ENCODE assay signal across 26 cellular contexts in genomic region chr11:80393210-80393609, GRCh38.
DNase-seq lines count a peak whose midpoint lies in the region; ATAC-seq, FAIRE-seq and TF ChIP-seq lines count a peak whose summit lies in the region.
"Had no signal": no experiment of that assay in that cellular context is flagged by ENCODE, and none has a peak within 500 bp of the region (broad histone marks: within the 10 kb centered on the region; RNA-seq: fewer than 3 reads in every experiment).

No MANE protein-coding gene starts in this region.

- H3K4me1 ChIP-seq in GM12878 (ENCODE audit: control insufficient read depth, insufficient read depth, low read length): no peaks in the 10 kb centered on the region
- H3K4me1 ChIP-seq: BE2C, BLaER1 had no signal

- TF ChIP-seq EP300 in GM12878 (IDR thresholded peaks at IDR 0.05; ENCODE audit: borderline replicate concordance in 1 of 2, control insufficient read depth in 1 of 2, low read depth in 2 of 2, low read length in 2 of 2) (no peak), neural cell (conservative IDR thresholded peaks at IDR 0.05; ENCODE audit: poor library complexity, severe bottlenecking) (peak; percentile 60)

- ATAC-seq in GM12878 (no peak), left colon (peak; percentile 79), HG03469 (IDR thresholded peaks at IDR 0.05; ENCODE audit: unreplicated experiment) (no peak)

- H2AFZ ChIP-seq in GM12878 (ENCODE audit: control insufficient read depth, low read depth, low read length) (no peak overlapping the region), neural cell (ENCODE audit: low read depth, low read length) (no peak overlapping the region)

- H3K4me2 ChIP-seq in GM12878 (ENCODE audit: control insufficient read depth, insufficient read depth): no peak overlapping the region
- no peak overlapping the region for H3K4me2 ChIP-seq in neural cell (ENCODE audit: low read length)
- H3K4me2 ChIP-seq: BLaER1 had no signal

- intact Hi-C loops in GM12878 (cut with micrococcal nuclease; ENCODE audit: unreplicated experiment): no loop called here
- intact Hi-C loops in left colon (cut with DNase I, micrococcal nuclease): no loop called here

- no peaks in the 10 kb centered on the region for H3F3A ChIP-seq in neural cell (ENCODE audit: insufficient read depth, low read length, poor library complexity, severe bottlenecking)

- TF ChIP-seq POLR2A in GM12878 (IDR thresholded peaks at IDR 0.05; ENCODE audit: low read depth, low read length): no peak

- RAD21 ChIA-PET in GM12878 (lab: Charles Lee; ENCODE audit: unreplicated experiment): no interaction called here

- H3K9me3 ChIP-seq in GM12878 (replicated peaks; ENCODE audit: control insufficient read depth, insufficient read depth, low read length): no peaks in the 10 kb centered on the region
- no peaks in the 10 kb centered on the region for H3K9me3 ChIP-seq in neural cell (ENCODE audit: low read length)
- H3K9me3 ChIP-seq: BE2C, BLaER1 had no signal

- no peak overlapping the region for H3K9ac ChIP-seq in GM12878 (ENCODE audit: control insufficient read depth, insufficient read depth, low read length)
- no peak overlapping the region for H3K9ac ChIP-seq in neural cell (ENCODE audit: low read length)
- H3K9ac ChIP-seq: BLaER1 had no signal

- no peak overlapping the region for H3K4me3 ChIP-seq in GM12878
- no peak overlapping the region for H3K4me3 ChIP-seq in neural cell (ENCODE audit: low read length)
- H3K4me3 ChIP-seq: BLaER1 had no signal

- H3K36me3 ChIP-seq in GM12878 (ENCODE audit: control insufficient read depth in 2 of 2, insufficient read depth in 2 of 2, low read length in 1 of 2) (no peaks in the 10 kb centered on the region), neural cell (ENCODE audit: insufficient read depth, low read length) (no peaks in the 10 kb centered on the region)
- H3K36me3 ChIP-seq: BE2C, BLaER1 had no signal

- no peaks in the 10 kb centered on the region for H3K9me2 ChIP-seq in neural cell (ENCODE audit: insufficient read depth, low read length)

- WGBS in GM12878 (ENCODE audit: insufficient coverage, insufficient replicate concordance, low lambda C conversion rate, missing lambda C conversion rate): 26% methylated on average over 3 of the region's 3 CpGs

- in situ Hi-C loops in GM12878 (cut with MboI): no loop called here

- H4K20me1 ChIP-seq in GM12878 (ENCODE audit: control insufficient read depth, insufficient read depth) (no peaks in the 10 kb centered on the region), neural cell (ENCODE audit: insufficient read depth) (no peaks in the 10 kb centered on the region)
- H4K20me1 ChIP-seq: BLaER1 had no signal

- no TSS peak for BruUV-seq in GM12878 (replicated peaks; lab: Mats Ljungman, UMichigan)

- H3K79me2 ChIP-seq in GM12878 (ENCODE audit: control insufficient read depth, insufficient read depth, low read length) (no peaks in the 10 kb centered on the region), neural cell (replicated peaks; ENCODE audit: insufficient read depth, low read length) (no peaks in the 10 kb centered on the region)

- POLR2A ChIA-PET in HEK293T (lab: Yijun Ruan, JAX) (no interaction called here), GM12878 (lab: Charles Lee) (no interaction called here)

- DNase-seq in HEK293T (ENCODE audit: extremely low spot score) (no peak), GM12878 (ENCODE audit: low read depth, low spot score) (no peak), left colon (no peak), SIG-M5 treated with dmso at 0.1 percent for 504 hours (lab: John Stamatoyannopoulos, UW; ENCODE audit: unreplicated experiment) (no peak), NCI-H510A (lab: John Stamatoyannopoulos, UW) (no peak), NCI-H526 treated with DMSO at 0.1 percent for 48 hours (lab: John Stamatoyannopoulos, UW) (no peak)
- DNase-seq: 8988T; ACHN; BE2C; C1 segment of cervical spinal cord; CD4-positive, alpha-beta memory T cell; CD4-positive, CD25-positive, alpha-beta regulatory T cell; CD8-positive, alpha-beta memory T cell; COR-L47; DMS 273 treated with DMSO at 0.1 percent for 48 hours; DMS153; DMS79; DND-41; EL; GDM1 had no signal

- SMC1A ChIA-PET in GM12878 (lab: Charles Lee; ENCODE audit: uncharacterized antibody, unreplicated experiment): no interaction called here

- FAIRE-seq in GM12878 (lab: Jason Lieb, UNC): no peak
- FAIRE-seq: A204.1, GM12891, GM19239 had no signal

- TF ChIP-seq CTCF in GM12878 (IDR thresholded peaks at IDR 0.05 in 2 of 3, conservative IDR thresholded peaks at IDR 0.05 in 1 of 3; ENCODE audit: control insufficient read depth in 2 of 3, extremely low read depth in 1 of 3, insufficient read depth in 1 of 3, low read depth in 3 of 3, low read length in 3 of 3) (no peak), neural cell (IDR thresholded peaks at IDR 0.05; ENCODE audit: poor library complexity, severe bottlenecking) (no peak)

- CTCF ChIA-PET in HEK293T (lab: Yijun Ruan, JAX): no interaction called here
- CTCF ChIA-PET in GM12878 (lab: Yijun Ruan, JAX): no interaction called here

- H3K27ac ChIP-seq in GM12878 (ENCODE audit: control insufficient read depth, insufficient read depth) (no peak overlapping the region), neural cell (ENCODE audit: low read length) (no peak overlapping the region)
- H3K27ac ChIP-seq: BLaER1 had no signal

- H3K27me3 ChIP-seq in GM12878 (replicated peaks in 1 of 2; ENCODE audit: control insufficient read depth in 2 of 2, insufficient read depth in 2 of 2, low read length in 1 of 2): no peaks in the 10 kb centered on the region
- H3K27me3 ChIP-seq in neural cell (ENCODE audit: insufficient read depth, low read depth, low read length): no peaks in the 10 kb centered on the region
- H3K27me3 ChIP-seq: BE2C, BLaER1 had no signal

- TF ChIP-seq RAD21 in GM12878 (IDR thresholded peaks at IDR 0.05; ENCODE audit: insufficient read depth, low read depth, low read length) (no peak), neural cell (conservative IDR thresholded peaks at IDR 0.05) (no peak)

TF ChIP-seq in HEK293T, 16 proteins besides CTCF, POLR2A, EP300 and RAD21:
- TF ChIP-seq SP1 (IDR thresholded peaks at IDR 0.05): no peak
- TF ChIP-seq ELF4 (IDR thresholded peaks at IDR 0.05): no peak
- no peak for TF ChIP-seq HDGF (IDR thresholded peaks at IDR 0.05; ENCODE audit: borderline replicate concordance)
- no peak for TF ChIP-seq FOXA1 (IDR thresholded peaks at IDR 0.05)
- peak; percentile 24; the same call in 1 of the 2 replicates for TF ChIP-seq PKNOX1 (IDR thresholded peaks at IDR 0.05)
- no peak for TF ChIP-seq ZNF384 (IDR thresholded peaks at IDR 0.05)
- TF ChIP-seq CTBP1 (IDR thresholded peaks at IDR 0.05; ENCODE audit: borderline replicate concordance): no peak

TF ChIP-seq in GM12878, 131 proteins besides CTCF, POLR2A, EP300 and RAD21:
- TF ChIP-seq ZBED1 (IDR thresholded peaks at IDR 0.05; ENCODE audit: borderline replicate concordance) (no peak), ESRRA (IDR thresholded peaks at IDR 0.05; ENCODE audit: low read length) (no peak), PKNOX1 (IDR thresholded peaks at IDR 0.05) (peak; percentile 75)
TF ChIP-seq in GM12878: peak in this region for 1.

TF ChIP-seq in neural cell, 6 proteins besides CTCF, POLR2A, EP300 and RAD21:
- TF ChIP-seq POLR2AphosphoS5 (IDR thresholded peaks at IDR 0.05) (peak; percentile 13), EZH2 (IDR thresholded peaks at IDR 0.05; ENCODE audit: borderline replicate concordance, insufficient read depth, low read length, poor library complexity, severe bottlenecking) (no peak), SMC3 (conservative IDR thresholded peaks at IDR 0.05; ENCODE audit: poor library complexity) (no peak)
